ENCODE assay signal across 9 cellular contexts in genomic region chr20:63101781-63102719, GRCh38.
DNase-seq lines count a peak whose midpoint lies in the region; ATAC-seq and TF ChIP-seq lines count a peak whose summit lies in the region.
"Had no signal": no experiment of that assay in that cellular context is flagged by ENCODE, and none has a peak within 500 bp of the region (broad histone marks: within the 10 kb centered on the region; RNA-seq: fewer than 3 reads in every experiment).

No MANE protein-coding gene starts in this region.

- no peak for TF ChIP-seq RAD21 in liver (IDR thresholded peaks at IDR 0.05)

- DNase-seq in ELF-1 (ENCODE audit: low read depth, low spot score) (peak; percentile 39), HK-2 (ENCODE audit: unreplicated experiment) (peak; percentile 42), colonic mucosa (peak; percentile 37), NAMALWA (ENCODE audit: low spot score) (no peak)
- DNase-seq in activated CD4-positive, alpha-beta T cell treated with anti-CD3 and anti-CD28 coated beads for 24 hours (ENCODE audit: low read depth in 2 of 2), result peak; percentile 28 to 41
- DNase-seq in stimulated activated CD4-positive, alpha-beta T cell treated with anti-CD3 and anti-CD28 coated beads, Interleukin-4, amount 100 ng/mL, for 1 hour, result peak; percentile 61

- peak overlapping the region; percentile 59 for H3K27ac ChIP-seq in colonic mucosa
- peak overlapping the region in 1 of 2 donors; percentile 46 for H3K27ac ChIP-seq in liver (ENCODE audit: low read depth in 1 of 2, low read length in 2 of 2)
- H3K27ac ChIP-seq: SJCRH30 had no signal

- TF ChIP-seq CTCF in colonic mucosa (IDR thresholded peaks at IDR 0.05) (no peak), liver (IDR thresholded peaks at IDR 0.05; ENCODE audit: low read depth, low read length, missing input control) (no peak)

- H3K4me3 ChIP-seq in colonic mucosa (peak overlapping the region; percentile 85), liver (ENCODE audit: low read depth in 1 of 3, low read length in 3 of 3) (peak overlapping the region; percentile 67 to 91 (median 79))
- H3K4me3 ChIP-seq: SJCRH30 had no signal

- H3K9ac ChIP-seq in colonic mucosa (ENCODE audit: low read depth in 2 of 2, low read length in 2 of 2), result peak overlapping the region; percentile 55 to 81
- H3K9ac ChIP-seq in liver (ENCODE audit: low read depth in 1 of 2, low read length in 2 of 2), result peak overlapping the region; percentile 44 to 54

- no peak for ATAC-seq in HG02763 (IDR thresholded peaks at IDR 0.05; ENCODE audit: unreplicated experiment)

- no peaks in the 10 kb centered on the region for H3K9me3 ChIP-seq in colonic mucosa
- no peaks in the 10 kb centered on the region for H3K9me3 ChIP-seq in liver (ENCODE audit: control insufficient read depth in 4 of 4, low read length in 3 of 4)
- H3K9me3 ChIP-seq: SJCRH30 had no signal

- H3K36me3 ChIP-seq in colonic mucosa (no peaks in the 10 kb centered on the region), liver (ENCODE audit: control insufficient read depth in 4 of 4, insufficient read depth in 3 of 4, low read depth in 1 of 4, low read length in 3 of 4) (no peaks in the 10 kb centered on the region)
- H3K36me3 ChIP-seq: SJCRH30 had no signal

- H3K27me3 ChIP-seq in colonic mucosa (no peaks in the 10 kb centered on the region), liver (ENCODE audit: control insufficient read depth in 4 of 4, insufficient read depth in 4 of 4, low read length in 3 of 4) (peaks cover 0 to 2% (median 0%) of the 10 kb centered on the region in 4 donors)

- intact Hi-C loops in colonic mucosa (cut with DNase I), result no loop called here

- WGBS in liver, result under 1% methylated on average over 100 of the region's 100 CpGs

- H3K4me1 ChIP-seq in colonic mucosa, result no peaks in the 10 kb centered on the region
- H3K4me1 ChIP-seq in liver (ENCODE audit: control insufficient read depth in 4 of 4, insufficient read depth in 4 of 4, low read length in 3 of 4), result peaks cover 0 to 20% (median 8%) of the 10 kb centered on the region in 4 donors
- H3K4me1 ChIP-seq: SJCRH30 had no signal

TF ChIP-seq in liver, 16 proteins besides CTCF, POLR2A, EP300 and RAD21:
- TF ChIP-seq REST (IDR thresholded peaks at IDR 0.05), result no peak
- TF ChIP-seq ZBTB33 (IDR thresholded peaks at IDR 0.05), result no peak
- TF ChIP-seq EGR1 (IDR thresholded peaks at IDR 0.05; ENCODE audit: low read depth in 2 of 2), result no peak
- TF ChIP-seq GABPA (IDR thresholded peaks at IDR 0.05 in 1 of 2, conservative IDR thresholded peaks at IDR 0.05 in 1 of 2), result no peak
- TF ChIP-seq MAX (IDR thresholded peaks at IDR 0.05), result no peak
- TF ChIP-seq ATF3 (IDR thresholded peaks at IDR 0.05), result no peak
- no peak for TF ChIP-seq RXRA (IDR thresholded peaks at IDR 0.05)
- no peak for TF ChIP-seq HNF4G (IDR thresholded peaks at IDR 0.05)
- no peak for TF ChIP-seq FOXA1 (IDR thresholded peaks at IDR 0.05)
- no peak for TF ChIP-seq FOXA2 (IDR thresholded peaks at IDR 0.05)
- TF ChIP-seq SP1 (IDR thresholded peaks at IDR 0.05), result no peak
- TF ChIP-seq TAF1 (conservative IDR thresholded peaks at IDR 0.05), result no peak
- no peak for TF ChIP-seq YY1 (IDR thresholded peaks at IDR 0.05)
- TF ChIP-seq NR2F2 (IDR thresholded peaks at IDR 0.05), result no peak
- TF ChIP-seq HNF4A (conservative IDR thresholded peaks at IDR 0.05), result no peak
